Comparison of ENCODE assay signal across 24 cellular contexts in genomic region chrY:8656515-8656914, GRCh38.
"Had no signal": no experiment of that assay in that cellular context is flagged by ENCODE, and none has a peak within 500 bp of the region (broad histone marks: within the 10 kb centered on the region; RNA-seq: fewer than 3 reads in every experiment).

No MANE protein-coding gene starts in this region.

- H3K4me3 ChIP-seq: ascending aorta, body of pancreas, Peyer's patch had no signal

- H3K27me3 ChIP-seq: ascending aorta, body of pancreas, Peyer's patch had no signal

- H3K4me2 ChIP-seq: KMS-11 had no signal

- H3K9ac ChIP-seq: KMS-11 had no signal

- H3K4me1 ChIP-seq: ascending aorta, body of pancreas, Peyer's patch had no signal

- H3K9me3 ChIP-seq: ascending aorta, body of pancreas, Peyer's patch had no signal

- ATAC-seq: activated naive CD4-positive, alpha-beta T cell treated with anti-CD3 and anti-CD28 coated beads, Interleukin-2, amount 50 U/mL, for 72 hours; activated naive CD8-positive, alpha-beta T cell treated with anti-CD3 and anti-CD28 coated beads, Interleukin-2, amount 50 U/mL, for 24 hours; activated T-cell treated with anti-CD3 and anti-CD28 coated beads, Interleukin-2, amount 50 U/mL, for 4 hours; T-cell had no signal

- H3K27ac ChIP-seq: ascending aorta, body of pancreas, KMS-11, Peyer's patch, VCaP had no signal

- H3K36me3 ChIP-seq: ascending aorta, Peyer's patch had no signal

- DNase-seq: activated CD4-positive, alpha-beta memory T cell treated with anti-CD3 and anti-CD28 coated beads for 36 hours; activated CD4-positive, alpha-beta T cell treated with anti-CD3 and anti-CD28 coated beads, Interleukin-2, amount 10 ng/mL, durations not matched to agents 7 days and 5 days; activated CD4-positive, CD25-positive, alpha-beta regulatory T cell; activated CD8-positive, alpha-beta memory T cell treated with anti-CD3 and anti-CD28 coated beads for 24 hours; activated effector memory CD4-positive, alpha-beta T cell treated with anti-CD3 and anti-CD28 coated beads, Interleukin-2, amount 50 U/mL, for 16 hours; activated naive CD4-positive, alpha-beta T cell treated with Interleukin-2 at 50 U/mL for 16 hours; activated naive CD8-positive, alpha-beta T cell treated with anti-CD3 and anti-CD28 coated beads, Interleukin-2, amount 50 U/mL, for 24 hours; activated T-cell treated with anti-CD3 and anti-CD28 coated beads, Interleukin-2, amount 50 U/mL, for 4 hours; amniotic stem cell; body of pancreas; MM.1S; NCI-H1105; NCI-H1436; NCI-H1694 treated with DMSO at 0.1 percent for 48 hours; NCI-H2029 treated with DMSO at 0.1 percent for 48 hours; NCI-H510A treated with DMSO at 0.1 percent for 48 hours; NCI-H69; Peyer's patch; SIG-M5; T-cell had no signal
